ENCODE assay signal across 2 cellular contexts in genomic region chr19:58212336-58213074, GRCh38.
TF ChIP-seq lines count a peak whose summit lies in the region.

No MANE protein-coding gene starts in this region.

TF ChIP-seq in HepG2, 621 proteins besides CTCF, POLR2A, EP300 and RAD21:
- TF ChIP-seq CEBPB (IDR thresholded peaks at IDR 0.05; ENCODE audit: borderline replicate concordance, low read depth, low read length) (peak; percentile 61), ZNF75D (CRISPR knock-in tag; IDR thresholded peaks at IDR 0.05; ENCODE audit: borderline replicate concordance) (no peak), NFIB (CRISPR knock-in tag; IDR thresholded peaks at IDR 0.05; ENCODE audit: borderline replicate concordance) (no peak), ZNF274 (CRISPR knock-in tag; IDR thresholded peaks at IDR 0.05) (peak; percentile 100), ZNF430 (CRISPR knock-in tag; IDR thresholded peaks at IDR 0.05) (no peak), ZNF207 (IDR thresholded peaks at IDR 0.05; ENCODE audit: borderline replicate concordance) (no peak), KLF13 (CRISPR knock-in tag; IDR thresholded peaks at IDR 0.05) (no peak)

TF ChIP-seq in GM12878, 131 proteins besides CTCF, POLR2A, EP300 and RAD21:
- TF ChIP-seq TARDBP (IDR thresholded peaks at IDR 0.05; ENCODE audit: borderline replicate concordance) (no peak), SUZ12 (IDR thresholded peaks at IDR 0.05; ENCODE audit: unreplicated experiment) (no peak), NFYA (IDR thresholded peaks at IDR 0.05; ENCODE audit: borderline replicate concordance, low read depth, low read length) (no peak), EED (IDR thresholded peaks at IDR 0.05; ENCODE audit: low read depth) (no peak), JUND (IDR thresholded peaks at IDR 0.05; ENCODE audit: low read depth, low read length) (no peak), CBX3 (IDR thresholded peaks at IDR 0.05; ENCODE audit: borderline replicate concordance, low read depth) (no peak), ETV6 (conservative IDR thresholded peaks at IDR 0.05 in 1 of 2, IDR thresholded peaks at IDR 0.05 in 1 of 2; ENCODE audit: borderline replicate concordance in 1 of 2, low read depth in 1 of 2) (no peak), ZNF274 (IDR thresholded peaks at IDR 0.05; ENCODE audit: insufficient read depth, insufficient read length) (no peak), ZNF592 (IDR thresholded peaks at IDR 0.05) (no peak), IKZF1 (conservative IDR thresholded peaks at IDR 0.05) (no peak), TAF1 (IDR thresholded peaks at IDR 0.05; ENCODE audit: borderline replicate concordance, low read depth, low read length) (no peak), E2F4 (IDR thresholded peaks at IDR 0.05; ENCODE audit: low read depth, low read length) (no peak), TCF7 (IDR thresholded peaks at IDR 0.05; ENCODE audit: borderline replicate concordance) (no peak), POLR2AphosphoS5 (IDR thresholded peaks at IDR 0.05; ENCODE audit: low read length) (no peak), KAT2A (conservative IDR thresholded peaks at IDR 0.05; ENCODE audit: control insufficient read depth, low read depth, low read length) (no peak), STAT1 (conservative IDR thresholded peaks at IDR 0.05) (no peak)
